8 cellular contexts compared by ENCODE assay signal in genomic region chr17:37405955-37406634, GRCh38. TPM values are rescaled to one million over a fixed set of nuclear protein-coding genes. Genes with fewer than 3 reads are reported as not detected.
DNase-seq lines count a peak whose midpoint lies in the region; ATAC-seq lines count a peak whose summit lies in the region.

No MANE protein-coding gene starts in this region.

- no peaks in the 10 kb centered on the region for H3K9me3 Mint-ChIP-seq in activated naive CD4-positive, alpha-beta T cell treated with anti-CD3 and anti-CD28 coated beads, Interleukin-2, amount 50 U/mL, for 72 hours

- H3K9me3 ChIP-seq in iPS-20b (ENCODE audit: insufficient read depth, low read depth, low read length) (no peaks in the 10 kb centered on the region), subcutaneous abdominal adipose tissue (ENCODE audit: control insufficient read depth in 5 of 5, low read length in 5 of 5) (no peaks in the 10 kb centered on the region)

- H3K36me3 Mint-ChIP-seq in activated naive CD4-positive, alpha-beta T cell treated with anti-CD3 and anti-CD28 coated beads, Interleukin-2, amount 50 U/mL, for 72 hours = peaks cover 22 to 34% of the 10 kb centered on the region in 2 donors

- H3K27me3 ChIP-seq in iPS-20b (ENCODE audit: insufficient read depth, low read length) (no peaks in the 10 kb centered on the region), subcutaneous abdominal adipose tissue (ENCODE audit: control insufficient read depth in 5 of 5, insufficient read depth in 4 of 5, low read length in 5 of 5) (no peaks in the 10 kb centered on the region)

- peak overlapping the region; percentile 76 for H3K4me3 ChIP-seq in iPS-20b (ENCODE audit: low read length)
- peak overlapping the region; percentile 70 to 90 (median 85) for H3K4me3 ChIP-seq in subcutaneous abdominal adipose tissue (ENCODE audit: low read depth in 1 of 5, low read length in 5 of 5)

- ATAC-seq in GM18861 (IDR thresholded peaks at IDR 0.05; ENCODE audit: unreplicated experiment) (peak; percentile 22), HG03460 (IDR thresholded peaks at IDR 0.05; ENCODE audit: unreplicated experiment) (peak; percentile 28), HG03457 (IDR thresholded peaks at IDR 0.05; ENCODE audit: unreplicated experiment) (no peak)
- no peak for ATAC-seq in activated naive CD4-positive, alpha-beta T cell treated with anti-CD3 and anti-CD28 coated beads, Interleukin-2, amount 50 U/mL, for 72 hours

- H3K27ac ChIP-seq in iPS-20b (ENCODE audit: low read length) = peak overlapping the region; percentile 83
- peak overlapping the region; percentile 79 for H3K27ac ChIP-seq in subcutaneous abdominal adipose tissue (ENCODE audit: low read depth, low read length)

- H3K36me3 ChIP-seq in iPS-20b (ENCODE audit: insufficient read depth, low read depth, low read length) (peaks cover 5% of the 10 kb centered on the region), subcutaneous abdominal adipose tissue (ENCODE audit: control insufficient read depth in 5 of 5, insufficient read depth in 5 of 5, low read length in 5 of 5) (peaks cover 0 to 6% (median under 1%) of the 10 kb centered on the region in 5 donors)

- peak overlapping the region; percentile 90 for H3K9ac ChIP-seq in iPS-20b (ENCODE audit: low read depth, low read length)
- H3K9ac ChIP-seq in subcutaneous abdominal adipose tissue (ENCODE audit: low read length in 5 of 5) = peak overlapping the region; percentile 67 to 91 (median 87)

- DNase-seq in A172 (ENCODE audit: low spot score) (peak; percentile 8), hepatic stellate cell (ENCODE audit: low spot score) (no peak)
- no peak for DNase-seq in activated naive CD4-positive, alpha-beta T cell treated with anti-CD3 and anti-CD28 coated beads, Interleukin-2, amount 50 U/mL, for 72 hours (ENCODE audit: low spot score in 2 of 2)

- no peaks in the 10 kb centered on the region for H3K4me1 ChIP-seq in iPS-20b (ENCODE audit: insufficient read depth, low read length)
- H3K4me1 ChIP-seq in subcutaneous abdominal adipose tissue (ENCODE audit: control insufficient read depth in 5 of 5, insufficient read depth in 5 of 5, low read length in 5 of 5) = peaks cover 0 to 22% (median 20%) of the 10 kb centered on the region in 5 donors

- peak overlapping the region; percentile 98 for H3K27ac Mint-ChIP-seq in activated naive CD4-positive, alpha-beta T cell treated with anti-CD3 and anti-CD28 coated beads, Interleukin-2, amount 50 U/mL, for 72 hours

RNA-seq across cellular contexts. Expression of gene ACACA, which starts 0.5 kb away (rescaled TPM):
- 41.7 and 52.6 TPM in 2 replicates for total RNA-seq in A172 (2014; rRNA removed; shearing (Covaris generic))
- 10 to 100 TPM; 47.6 to 59.9 TPM for total RNA-seq in activated naive CD4-positive, alpha-beta T cell treated with anti-CD3 and anti-CD28 coated beads, Interleukin-2, amount 50 U/mL, for 72 hours

RNA-seq across cellular contexts. Expression of gene TADA2A, which starts 0.6 kb away (rescaled TPM):
- total RNA-seq in A172 (2014; rRNA removed; shearing (Covaris generic)) = 27.1 and 29.1 TPM in 2 replicates
- 10 to 100 TPM; 24.8 to 33.4 TPM for total RNA-seq in activated naive CD4-positive, alpha-beta T cell treated with anti-CD3 and anti-CD28 coated beads, Interleukin-2, amount 50 U/mL, for 72 hours

RNA-seq across cellular contexts. Expression of gene C17orf78, which starts 30.3 kb away (rescaled TPM):
- total RNA-seq in A172 (2014; rRNA removed; shearing (Covaris generic)) = not detected in 2 replicates
- total RNA-seq in activated naive CD4-positive, alpha-beta T cell treated with anti-CD3 and anti-CD28 coated beads, Interleukin-2, amount 50 U/mL, for 72 hours = not detected

Comparison
In these comparisons a context has a peak if more than half of its experiments do, and no peak if none do; other contexts are left out.
1. ATAC-seq: peak in GM18861 (single experiment) and HG03460 (single experiment); none in activated naive CD4-positive, alpha-beta T cell treated with anti-CD3 and anti-CD28 coated beads, Interleukin-2, amount 50 U/mL, for 72 hours (0 of 2) and HG03457 (single experiment).